In the genomic region with DNA sequence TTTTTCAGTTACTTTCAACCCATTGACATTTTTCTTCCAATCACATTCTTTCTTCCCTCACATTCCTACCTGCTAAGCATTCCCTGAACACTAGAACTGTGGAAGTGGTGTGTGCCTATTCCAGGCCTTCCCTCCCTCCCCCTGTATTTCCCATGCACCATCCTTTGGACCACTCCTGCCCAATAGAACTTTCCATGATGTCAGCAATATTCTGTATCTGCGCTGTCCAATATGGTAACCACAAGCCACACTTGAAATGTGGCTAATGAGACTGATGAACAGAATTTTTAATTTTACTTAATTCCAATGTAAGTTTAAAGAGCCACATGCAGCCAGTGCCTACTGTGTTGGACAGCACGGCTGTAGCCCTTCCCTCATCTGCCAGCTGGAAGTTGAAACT, we compare ENCODE assay signal across 3 cellular contexts.
TF ChIP-seq lines count a peak whose summit lies in the region.

No MANE protein-coding gene starts in this region.

TF ChIP-seq in HepG2, 621 proteins besides CTCF, POLR2A, EP300 and RAD21:
- no peak for TF ChIP-seq SMYD3 (CRISPR knock-in tag; IDR thresholded peaks at IDR 0.05)
- no peak for TF ChIP-seq ZNF691 (CRISPR knock-in tag; IDR thresholded peaks at IDR 0.05; ENCODE audit: borderline replicate concordance, low read depth)
- TF ChIP-seq MAFK (conservative IDR thresholded peaks at IDR 0.05 in 1 of 2, IDR thresholded peaks at IDR 0.05 in 1 of 2; ENCODE audit: low read length in 2 of 2) = peak; percentile 73 to 79
- TF ChIP-seq TCF7L2 (IDR thresholded peaks at IDR 0.05; ENCODE audit: low read depth, low read length) = no peak
- TF ChIP-seq MAFF (IDR thresholded peaks at IDR 0.05; ENCODE audit: low read depth, low read length) = peak; percentile 63
TF ChIP-seq in HepG2: peak in this region for 2.

TF ChIP-seq in A549, 52 proteins besides CTCF, POLR2A, EP300 and RAD21:
- TF ChIP-seq HDAC2 (IDR thresholded peaks at IDR 0.05) (no peak), MAFK (IDR thresholded peaks at IDR 0.05; ENCODE audit: partially characterized antibody) (peak; percentile 49)

TF ChIP-seq in K562, 482 proteins besides CTCF, POLR2A, EP300 and RAD21:
- TF ChIP-seq ZNF316 (IDR thresholded peaks at IDR 0.05) (peak; percentile 68), C11orf30 (IDR thresholded peaks at IDR 0.05; ENCODE audit: low read depth) (peak; percentile 29; the same call in 1 of the 2 replicates)
- TF ChIP-seq, protein P1, sequence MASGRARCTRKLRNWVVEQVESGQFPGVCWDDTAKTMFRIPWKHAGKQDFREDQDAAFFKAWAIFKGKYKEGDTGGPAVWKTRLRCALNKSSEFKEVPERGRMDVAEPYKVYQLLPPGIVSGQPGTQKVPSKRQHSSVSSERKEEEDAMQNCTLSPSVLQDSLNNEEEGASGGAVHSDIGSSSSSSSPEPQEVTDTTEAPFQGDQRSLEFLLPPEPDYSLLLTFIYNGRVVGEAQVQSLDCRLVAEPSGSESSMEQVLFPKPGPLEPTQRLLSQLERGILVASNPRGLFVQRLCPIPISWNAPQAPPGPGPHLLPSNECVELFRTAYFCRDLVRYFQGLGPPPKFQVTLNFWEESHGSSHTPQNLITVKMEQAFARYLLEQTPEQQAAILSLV (tag; IDR thresholded peaks at IDR 0.05) = no peak
TF ChIP-seq in K562: peak in this region for 2.
